Comparison of ENCODE assay signal across 19 cellular contexts in genomic region chr11:59641156-59641555, GRCh38. TPM values are rescaled to one million over a fixed set of nuclear protein-coding genes. Genes with fewer than 3 reads are reported as not detected.
DNase-seq lines count a peak whose midpoint lies in the region; ATAC-seq and TF ChIP-seq lines count a peak whose summit lies in the region.
"Had no signal": no experiment of that assay in that cellular context is flagged by ENCODE, and none has a peak within 500 bp of the region (broad histone marks: within the 10 kb centered on the region; RNA-seq: fewer than 3 reads in every experiment).

No MANE protein-coding gene starts in this region.

- in situ Hi-C loops in gastrocnemius medialis (cut with MboI; ENCODE audit: low sequenced_read_pairs in 4 of 4), result no loop called here

- no peaks in the 10 kb centered on the region for H3K9me3 ChIP-seq in gastrocnemius medialis
- H3K9me3 ChIP-seq: BLaER1, SJSA1 had no signal

- DNase-seq in EH (ENCODE audit: low read depth), result peak; percentile 43
- peak; percentile 8 for DNase-seq in HFFc6
- no peak for DNase-seq in chondrocyte (ENCODE audit: low spot score)
- no peak for DNase-seq in gastrocnemius medialis
- no peak for DNase-seq in stimulated activated naive CD4-positive, alpha-beta T cell treated with Interleukin-2 at 50 U/mL for 16 hours (lab: John Stamatoyannopoulos, UW)
- DNase-seq in ecto neural progenitor cell (ENCODE audit: low spot score), result no peak
- DNase-seq: CD8-positive, alpha-beta memory T cell; DND-41; Kasumi-1; MV-4-11; NCI-H1417 treated with DMSO at 0.1 percent for 48 hours; NCI-H1930; NCI-H2171; NCI-H446; NK-92 treated with Interleukin-12 subunit alpha and Interleukin-12 subunit beta, amount 100 ng/mL, for 24 hours had no signal

- H3K9me3 Mint-ChIP-seq in HFFc6 (no peaks in the 10 kb centered on the region), chondrocyte (ENCODE audit: low read depth) (no peaks in the 10 kb centered on the region)
- H3K9me3 Mint-ChIP-seq: CD8-positive, alpha-beta memory T cell; IgD-negative memory B cell had no signal

- H3K4me1 Mint-ChIP-seq in HFFc6 (ENCODE audit: low read depth), result peaks cover 24% of the 10 kb centered on the region
- H3K4me1 Mint-ChIP-seq in chondrocyte (ENCODE audit: low read depth), result peaks cover 3% of the 10 kb centered on the region

- H3K27ac ChIP-seq in gastrocnemius medialis, result peak overlapping the region in 2 of 4 donors; percentile 21 to 40
- H3K27ac ChIP-seq: BLaER1, SJSA1 had no signal

- intact Hi-C loops in gastrocnemius medialis (cut with DNase I; ENCODE audit: low total_unique reads), result no loop called here

- H3K4me3 Mint-ChIP-seq in HFFc6, result no peak overlapping the region
- H3K4me3 Mint-ChIP-seq in chondrocyte (ENCODE audit: unreplicated experiment), result no peak overlapping the region
- H3K4me3 Mint-ChIP-seq: CD8-positive, alpha-beta memory T cell; IgD-negative memory B cell had no signal

- TF ChIP-seq CTCF in HFFc6 (IDR thresholded peaks at IDR 0.05) (no peak), chondrocyte (IDR thresholded peaks at IDR 0.05) (no peak), gastrocnemius medialis (IDR thresholded peaks at IDR 0.05 in 4 of 5, conservative IDR thresholded peaks at IDR 0.05 in 1 of 5) (no peak)

- H3K27me3 Mint-ChIP-seq in HFFc6 (ENCODE audit: insufficient read depth) (no peaks in the 10 kb centered on the region; the same call in none of the 2 replicates), chondrocyte (ENCODE audit: low read depth) (no peaks in the 10 kb centered on the region)
- H3K27me3 Mint-ChIP-seq: CD8-positive, alpha-beta memory T cell; IgD-negative memory B cell had no signal

- H3K4me1 ChIP-seq in gastrocnemius medialis, result no peaks in the 10 kb centered on the region
- H3K4me1 ChIP-seq: BLaER1, SJSA1 had no signal

- no peak for TF ChIP-seq POLR2A in gastrocnemius medialis (IDR thresholded peaks at IDR 0.05)

- H3K27ac Mint-ChIP-seq in HFFc6 (peak overlapping the region; percentile 60), chondrocyte (ENCODE audit: unreplicated experiment) (peak overlapping the region; percentile 50)

- peaks cover 0 to 94% of the 10 kb centered on the region in 2 donors for H3K36me3 ChIP-seq in gastrocnemius medialis

- H3K36me3 Mint-ChIP-seq in HFFc6 (ENCODE audit: low read depth), result peaks cover 61% of the 10 kb centered on the region
- peaks cover 59% of the 10 kb centered on the region for H3K36me3 Mint-ChIP-seq in chondrocyte (ENCODE audit: low read depth)

- H3K4me3 ChIP-seq in gastrocnemius medialis, result no peak overlapping the region
- H3K4me3 ChIP-seq: BLaER1, SJSA1 had no signal

- H3K27me3 ChIP-seq in gastrocnemius medialis, result no peaks in the 10 kb centered on the region
- H3K27me3 ChIP-seq: BLaER1, SJSA1 had no signal

- ATAC-seq in gastrocnemius medialis, result peak; percentile 39 to 46
- no peak for ATAC-seq in HG03097 (IDR thresholded peaks at IDR 0.05; ENCODE audit: low FRiP score, unreplicated experiment)

RNA-seq across cellular contexts. Expression of gene OSBP, which starts 25.6 kb away (rescaled TPM):
- 10 to 100 TPM; 39.0 to 45.6 (median 42.9) TPM for total RNA-seq in HFFc6 (2021; fragmentation: NEBNext Ultra II Directional; extraction: Animal tissue kit (Norgen Biotek cat#: 25700))
- total RNA-seq in chondrocyte (47.3 to 48.4 TPM (median 47.6 TPM) in 3 replicates), gastrocnemius medialis (10 to 100 TPM; 27.4 to 45.2 (median 34.9) TPM)

RNA-seq across cellular contexts. Expression of gene PATL1, which starts 27.7 kb away (rescaled TPM):
- 10 to 100 TPM; 29.0 to 40.3 (median 35.2) TPM for total RNA-seq in HFFc6 (2021; fragmentation: NEBNext Ultra II Directional; extraction: Animal tissue kit (Norgen Biotek cat#: 25700))
- total RNA-seq in chondrocyte (24.5 to 30.4 TPM (median 28.8 TPM) in 3 replicates), gastrocnemius medialis (10 to 100 TPM; 19.0 to 29.9 (median 26.2) TPM)

Comparison
In these comparisons a context has a peak if more than half of its experiments do, and no peak if none do; other contexts are left out.
1. DNase-seq: peak in EH (single experiment) and HFFc6 (single experiment); none in chondrocyte (single experiment), gastrocnemius medialis (0 of 2), stimulated activated naive CD4-positive, alpha-beta T cell treated with Interleukin-2 at 50 U/mL for 16 hours (single experiment) and ecto neural progenitor cell (single experiment).